ENCODE assay signal across 18 cellular contexts in genomic region chr9:93122721-93123221, GRCh38. TPM values are rescaled to one million over a fixed set of nuclear protein-coding genes. Genes with fewer than 3 reads are reported as not detected.
DNase-seq lines count a peak whose midpoint lies in the region; ATAC-seq and TF ChIP-seq lines count a peak whose summit lies in the region.
"Had no signal": no experiment of that assay in that cellular context is flagged by ENCODE, and none has a peak within 500 bp of the region (broad histone marks: within the 10 kb centered on the region; RNA-seq: fewer than 3 reads in every experiment).

No MANE protein-coding gene starts in this region.

- POLR2A ChIA-PET in activated B cell treated with CpG ODN at 0.5 μM for 24 hours (lab: Charles Lee), result no interaction called here

- no peak overlapping the region for H3K4me3 Mint-ChIP-seq in activated B cell treated with CpG ODN at 0.5 μM for 24 hours
- H3K4me3 Mint-ChIP-seq: activated T-cell treated with anti-CD3 and anti-CD28 coated beads, Interleukin-2, amount 50 U/mL, for 4 hours; naive B cell had no signal

- peaks cover 0 to 41% of the 10 kb centered on the region in 2 donors for H3K4me1 ChIP-seq in right atrium auricular region

- intact Hi-C loops in Right ventricle myocardium superior (cut with DNase I), result no loop called here
- intact Hi-C loops in activated B cell treated with CpG ODN at 0.5 μM for 24 hours (cut with micrococcal nuclease), result no loop called here

- no peak overlapping the region for H3K27ac ChIP-seq in right atrium auricular region
- H3K27ac ChIP-seq: KMS-11 had no signal

- no peak overlapping the region for H3K4me3 ChIP-seq in right atrium auricular region

- H3K9me3 ChIP-seq in right atrium auricular region, result no peaks in the 10 kb centered on the region

- peaks cover 43% of the 10 kb centered on the region for H3K36me3 ChIP-seq in right atrium auricular region

- H3K27me3 ChIP-seq in right atrium auricular region, result no peaks in the 10 kb centered on the region

- ATAC-seq in Right ventricle myocardium superior (ENCODE audit: poor library complexity) (no peak), activated B cell treated with CpG ODN at 0.5 μM for 24 hours (ENCODE audit: low read depth) (no peak), GM18873 (IDR thresholded peaks at IDR 0.05; ENCODE audit: low FRiP score, unreplicated experiment) (no peak), HG03159 (IDR thresholded peaks at IDR 0.05; ENCODE audit: unreplicated experiment) (no peak)
- ATAC-seq: activated T-cell treated with anti-CD3 and anti-CD28 coated beads, Interleukin-2, amount 50 U/mL, for 4 hours; left ventricle myocardium superior had no signal

- H3K27me3 Mint-ChIP-seq in activated B cell treated with CpG ODN at 0.5 μM for 24 hours, result no peaks in the 10 kb centered on the region
- H3K27me3 Mint-ChIP-seq: naive B cell had no signal

- no peak for TF ChIP-seq CTCF in right atrium auricular region (IDR thresholded peaks at IDR 0.05)
- TF ChIP-seq CTCF in activated B cell treated with CpG ODN at 0.5 μM for 24 hours (IDR thresholded peaks at IDR 0.05), result no peak

- CTCF ChIA-PET in activated B cell treated with CpG ODN at 0.5 μM for 24 hours (lab: Charles Lee), result interaction anchor here (0.6 kb wide), 1 partner anchor 12 kb away, joined by 3 read pairs; the partner anchor contains the start of gene NINJ1

- no peaks in the 10 kb centered on the region for H3K9me3 Mint-ChIP-seq in activated B cell treated with CpG ODN at 0.5 μM for 24 hours
- H3K9me3 Mint-ChIP-seq: activated T-cell treated with anti-CD3 and anti-CD28 coated beads, Interleukin-2, amount 50 U/mL, for 4 hours; naive B cell had no signal

- H3K36me3 Mint-ChIP-seq in activated B cell treated with CpG ODN at 0.5 μM for 24 hours (ENCODE audit: low read depth), result peaks cover 7% of the 10 kb centered on the region
- H3K36me3 Mint-ChIP-seq: naive B cell had no signal

- no peak overlapping the region for H3K27ac Mint-ChIP-seq in activated B cell treated with CpG ODN at 0.5 μM for 24 hours

- H3K4me1 Mint-ChIP-seq in activated B cell treated with CpG ODN at 0.5 μM for 24 hours, result peaks cover 35% of the 10 kb centered on the region

- peak; percentile 32 for DNase-seq in Right ventricle myocardium superior
- no peak for DNase-seq in right atrium auricular region (ENCODE audit: low spot score)
- peak; percentile 10 for DNase-seq in activated B cell treated with CpG ODN at 0.5 μM for 24 hours
- peak; percentile 87 for DNase-seq in mesenteric fat pad (ENCODE audit: low spot score)
- no peak for DNase-seq in activated naive CD4-positive, alpha-beta T cell treated with Interleukin-2 at 50 U/mL for 16 hours
- DNase-seq in SIG-M5 treated with dmso at 0.1 percent for 504 hours (lab: John Stamatoyannopoulos, UW; ENCODE audit: unreplicated experiment), result no peak
- DNase-seq: activated T-cell treated with anti-CD3 and anti-CD28 coated beads, Interleukin-2, amount 50 U/mL, for 4 hours; DMS79; HCEC 1CT; hypothalamus; left ventricle myocardium superior; naive B cell; NCI-H1436; stimulated activated naive CD4-positive, alpha-beta T cell; T-helper 1 cell had no signal

RNA-seq across cellular contexts. Expression of gene NINJ1, which starts 11.3 kb away (rescaled TPM):
- total RNA-seq in Right ventricle myocardium superior (49.2 TPM), right atrium auricular region (10 to 100 TPM; 65.5 to 89.4 TPM), activated B cell treated with CpG ODN at 0.5 μM for 24 hours (10.2 and 11.0 TPM in 2 replicates), mesenteric fat pad (58.8 TPM)

RNA-seq across cellular contexts. Expression of gene CARD19, which starts 26.8 kb away (rescaled TPM):
- 27.5 TPM for total RNA-seq in Right ventricle myocardium superior
- 10 to 100 TPM; 21.2 to 46.8 TPM for total RNA-seq in right atrium auricular region
- 13.7 and 15.6 TPM in 2 replicates for total RNA-seq in activated B cell treated with CpG ODN at 0.5 μM for 24 hours
- 38.9 TPM for total RNA-seq in mesenteric fat pad

Comparison
In these comparisons a context has a peak if more than half of its experiments do, and no peak if none do; other contexts are left out.
1. DNase-seq: peak in Right ventricle myocardium superior (single experiment), activated B cell treated with CpG ODN at 0.5 μM for 24 hours (single experiment) and mesenteric fat pad (single experiment); none in right atrium auricular region (single experiment), activated naive CD4-positive, alpha-beta T cell treated with Interleukin-2 at 50 U/mL for 16 hours (single experiment) and SIG-M5 treated with dmso at 0.1 percent for 504 hours (single experiment).